ENCODE assay signal across 29 cellular contexts in genomic region chr3:135766113-135766512, GRCh38.
"Had no signal": no experiment of that assay in that cellular context is flagged by ENCODE, and none has a peak within 500 bp of the region (broad histone marks: within the 10 kb centered on the region; RNA-seq: fewer than 3 reads in every experiment).

No MANE protein-coding gene starts in this region.

- H3K9me3 Mint-ChIP-seq: nephron, type B pancreatic cell had no signal

- H3K4me3 ChIP-seq: neural progenitor cell, ovary, psoas muscle, right lobe of liver, sigmoid colon, suprapubic skin, testis, tibial artery, transverse colon, upper lobe of right lung, uterus had no signal

- H3K4me1 Mint-ChIP-seq: natural killer cell; nephron; stimulated activated effector memory CD8-positive, alpha-beta T cell treated with anti-CD3 and anti-CD28 coated beads, Interleukin-12 subunit alpha, Interleukin-12 subunit beta, amount 100 ng/mL, for 72 hours; stimulated activated naive B cell treated with anti-CD40 and anti-IgM and Interleukin-4, amounts not matched to agents 10 μg/mL and 1 μg/mL and 100 μg/mL, for 72 hours; stimulated activated naive CD8-positive, alpha-beta T cell treated with anti-CD3 and anti-CD28 coated beads, Interleukin-15, amount 100 ng/mL, for 72 hours had no signal

- ATAC-seq: natural killer cell; psoas muscle; right cardiac atrium; right lobe of liver; stimulated activated effector memory CD8-positive, alpha-beta T cell treated with anti-CD3 and anti-CD28 coated beads, Interleukin-12 subunit alpha, Interleukin-12 subunit beta, amount 100 ng/mL, for 72 hours; stimulated activated naive B cell treated with anti-CD40 and anti-IgM and Interleukin-4, amounts not matched to agents 10 μg/mL and 1 μg/mL and 100 μg/mL, for 72 hours; stimulated activated naive CD8-positive, alpha-beta T cell treated with anti-CD3 and anti-CD28 coated beads, Interleukin-15, amount 100 ng/mL, for 72 hours; stimulated activated naive CD8-positive, alpha-beta T cell treated with anti-CD3 and anti-CD28 coated beads, Interleukin-15, Interleukin-2, amounts not matched to agents 100 U/mL and 50 U/mL, for 24 hours; upper lobe of right lung had no signal

- H3K36me3 ChIP-seq: neural progenitor cell, ovary, right lobe of liver, sigmoid colon, suprapubic skin, tibial artery, transverse colon, upper lobe of right lung, uterus had no signal

- H3K27me3 ChIP-seq: neural progenitor cell, ovary, right lobe of liver, sigmoid colon, suprapubic skin, testis, tibial artery, transverse colon, upper lobe of right lung, uterus had no signal

- FAIRE-seq: small intestine had no signal

- H3K79me2 ChIP-seq: parathyroid adenoma had no signal

- H2AFZ ChIP-seq: neural progenitor cell, parathyroid adenoma had no signal

- DNase-seq: natural killer cell; occipital lobe; ovary; posterior cingulate gyrus; psoas muscle; right cardiac atrium; right lobe of liver; sigmoid colon; small intestine; stimulated activated CD4-positive, alpha-beta T cell treated with anti-CD3 and anti-CD28 coated beads, Interleukin-15, amount 100 ng/mL, for 24 hours; stimulated activated CD4-positive, alpha-beta T cell treated with anti-CD3 and anti-CD28 coated beads, Interleukin-2, amount 100 ng/mL, for 24 hours; stimulated activated CD4-positive, alpha-beta T cell treated with anti-CD3 and anti-CD28 coated beads, Interleukin-2, amount 100 ng/mL, for 48 hours; stimulated activated CD4-positive, alpha-beta T cell treated with anti-CD3 and anti-CD28 coated beads, Interleukin-4, amount 100 ng/mL, for 24 hours; stimulated activated naive B cell treated with anti-CD40 and anti-IgM and Interleukin-4, amounts not matched to agents 10 μg/mL and 1 μg/mL and 100 μg/mL, for 72 hours; stimulated activated naive CD8-positive, alpha-beta T cell treated with anti-CD3 and anti-CD28 coated beads, Interleukin-15, amount 100 ng/mL, for 72 hours; stimulated activated naive CD8-positive, alpha-beta T cell treated with anti-CD3 and anti-CD28 coated beads, Interleukin-15, Interleukin-2, amounts not matched to agents 100 U/mL and 50 U/mL, for 24 hours; substantia nigra; testis; tibial artery; transverse colon; upper lobe of right lung; uterus had no signal

- H3K27ac ChIP-seq: neural progenitor cell, ovary, parathyroid adenoma, psoas muscle, right lobe of liver, sigmoid colon, suprapubic skin, testis, tibial artery, transverse colon, upper lobe of right lung, uterus had no signal

- H3K4me2 ChIP-seq: neural progenitor cell had no signal

- H3K36me3 Mint-ChIP-seq: natural killer cell; stimulated activated effector memory CD8-positive, alpha-beta T cell treated with anti-CD3 and anti-CD28 coated beads, Interleukin-12 subunit alpha, Interleukin-12 subunit beta, amount 100 ng/mL, for 72 hours; stimulated activated naive B cell treated with anti-CD40 and anti-IgM and Interleukin-4, amounts not matched to agents 10 μg/mL and 1 μg/mL and 100 μg/mL, for 72 hours; type B pancreatic cell had no signal

- H3K4me1 ChIP-seq: parathyroid adenoma, psoas muscle, right lobe of liver, sigmoid colon, suprapubic skin, testis, tibial artery, transverse colon, upper lobe of right lung, uterus had no signal

- H3K9ac ChIP-seq: neural progenitor cell, parathyroid adenoma had no signal

- H3K9me3 ChIP-seq: ovary, psoas muscle, right lobe of liver, sigmoid colon, suprapubic skin, testis, tibial artery, transverse colon, upper lobe of right lung, uterus had no signal

- H3K4me3 Mint-ChIP-seq: natural killer cell; nephron; neural progenitor cell; stimulated activated effector memory CD8-positive, alpha-beta T cell treated with anti-CD3 and anti-CD28 coated beads, Interleukin-12 subunit alpha, Interleukin-12 subunit beta, amount 100 ng/mL, for 72 hours; stimulated activated naive B cell treated with anti-CD40 and anti-IgM and Interleukin-4, amounts not matched to agents 10 μg/mL and 1 μg/mL and 100 μg/mL, for 72 hours; stimulated activated naive CD8-positive, alpha-beta T cell treated with anti-CD3 and anti-CD28 coated beads, Interleukin-15, amount 100 ng/mL, for 72 hours; type B pancreatic cell had no signal

- H3K27ac Mint-ChIP-seq: natural killer cell; nephron; neural progenitor cell; progenitor cell of endocrine pancreas; stimulated activated effector memory CD8-positive, alpha-beta T cell treated with anti-CD3 and anti-CD28 coated beads, Interleukin-12 subunit alpha, Interleukin-12 subunit beta, amount 100 ng/mL, for 72 hours; stimulated activated naive B cell treated with anti-CD40 and anti-IgM and Interleukin-4, amounts not matched to agents 10 μg/mL and 1 μg/mL and 100 μg/mL, for 72 hours; stimulated activated naive CD8-positive, alpha-beta T cell treated with anti-CD3 and anti-CD28 coated beads, Interleukin-15, amount 100 ng/mL, for 72 hours; type B pancreatic cell had no signal
